In the genomic region with DNA sequence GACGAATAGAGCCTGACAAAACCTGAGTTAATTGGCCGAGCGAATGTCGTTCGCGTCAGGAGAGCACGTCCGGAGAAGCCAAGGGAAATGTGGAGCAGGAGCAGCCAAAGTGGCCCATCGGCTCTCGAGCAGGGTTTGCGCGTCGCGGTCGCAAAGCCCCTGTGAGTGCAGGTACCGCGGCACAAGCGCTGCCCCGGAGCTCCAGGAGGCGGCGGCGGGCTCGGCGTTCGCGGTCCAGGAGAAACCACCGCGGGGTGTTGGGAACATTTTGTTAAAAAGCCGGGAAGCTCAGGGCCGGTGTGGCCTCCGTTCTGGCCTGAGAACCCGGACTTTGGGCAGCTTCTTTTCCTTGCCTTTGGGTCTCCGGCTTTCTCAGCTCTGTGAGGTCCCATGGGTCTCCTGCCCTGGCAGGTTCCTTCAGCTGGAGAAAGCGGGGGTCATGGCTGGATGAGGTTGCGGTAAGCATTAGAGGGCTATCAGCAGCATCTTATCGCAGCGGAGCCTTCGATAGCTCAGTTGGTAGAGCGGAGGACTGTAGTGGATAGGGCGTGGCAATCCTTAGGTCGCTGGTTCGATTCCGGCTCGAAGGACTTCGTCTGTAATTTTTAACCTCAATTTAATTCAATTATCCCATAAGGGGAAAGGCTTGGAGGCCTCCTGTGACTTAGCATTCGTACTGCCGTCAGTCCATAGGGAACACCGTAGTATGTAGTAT, we compare ENCODE assay signal across 8 cellular contexts. TPM values are rescaled to one million over a fixed set of nuclear protein-coding genes. Genes with fewer than 3 reads are reported as not detected.
A peak's percentile ranks its signal among the peaks of the same experiment; 100 is the strongest.
DNase-seq lines count a peak whose midpoint lies in the region; ATAC-seq, FAIRE-seq and TF ChIP-seq lines count a peak whose summit lies in the region.

No MANE protein-coding gene starts in this region.

- H3K27ac ChIP-seq in pancreas (peak overlapping the region; percentile 58 to 81 (median 71)), tibial artery (peak overlapping the region; percentile 91 to 98)

- no peaks in the 10 kb centered on the region for H3K27me3 Mint-ChIP-seq in activated naive CD8-positive, alpha-beta T cell

- DNase-seq in NCI-H1092 (lab: John Stamatoyannopoulos, UW) (peak; percentile 83), Right ventricle myocardium inferior (ENCODE audit: missing footprints) (peak; percentile 90), pancreas (peak; percentile 84 to 96 (median 90)), tibial artery (peak; percentile 91 to 97)

- H3K27me3 ChIP-seq in pancreas: no peaks in the 10 kb centered on the region
- no peaks in the 10 kb centered on the region for H3K27me3 ChIP-seq in tibial artery

- peak overlapping the region; percentile 95 for H3K4me3 Mint-ChIP-seq in activated naive CD8-positive, alpha-beta T cell

- H3K36me3 ChIP-seq in pancreas (peaks cover 0 to 5% (median 0%) of the 10 kb centered on the region in 3 donors), tibial artery (peaks cover 8 to 23% (median 13%) of the 10 kb centered on the region in 3 donors)

- ATAC-seq in HG02588 (IDR thresholded peaks at IDR 0.05; ENCODE audit: unreplicated experiment) (peak; percentile 42), SK-N-SH treated with all-trans-retinoic acid at 6 μM for 48 hours (peak; percentile 87), Right ventricle myocardium inferior (peak; percentile 85), pancreas (peak; percentile 77 to 86 (median 80))

- no peaks in the 10 kb centered on the region for H3K36me3 Mint-ChIP-seq in activated naive CD8-positive, alpha-beta T cell

- peak overlapping the region; percentile 99 for H3K27ac Mint-ChIP-seq in activated naive CD8-positive, alpha-beta T cell

- WGBS in pancreas, 2 donors: 0% methylated on average over 48 of the region's 48 CpGs

- H3K4me3 ChIP-seq in pancreas: peak overlapping the region; percentile 86 to 90 (median 89)
- peak overlapping the region; percentile 75 to 98 for H3K4me3 ChIP-seq in tibial artery

- H3K4me1 Mint-ChIP-seq in activated naive CD8-positive, alpha-beta T cell (ENCODE audit: low read depth): peaks cover 16% of the 10 kb centered on the region

- TF ChIP-seq CTCF in pancreas (IDR thresholded peaks at IDR 0.05) (peak in 1 of 4 donors; percentile 25), tibial artery (IDR thresholded peaks at IDR 0.05) (peak; percentile 62 to 73)

- no peak for FAIRE-seq in pancreas (lab: Jason Lieb, UNC)

- no peaks in the 10 kb centered on the region for H3K9me3 Mint-ChIP-seq in activated naive CD8-positive, alpha-beta T cell (ENCODE audit: low read depth)

- H3K4me1 ChIP-seq in pancreas (peaks cover 0 to 6% (median 0%) of the 10 kb centered on the region in 3 donors), tibial artery (peaks cover 0 to 18% (median 12%) of the 10 kb centered on the region in 4 donors)

- H3K9me3 ChIP-seq in pancreas (no peaks in the 10 kb centered on the region), tibial artery (no peaks in the 10 kb centered on the region)

- peak; percentile 38 for TF ChIP-seq POLR2A in GM10847 (IDR thresholded peaks at IDR 0.05; ENCODE audit: extremely low read depth, insufficient read length)

- intact Hi-C loops in Right ventricle myocardium inferior (cut with DNase I): loop anchor here (2.0 kb wide), 2 partner anchors 18 to 20 kb away; partner anchors contain the start of genes OST4 and TMEM214
- intact Hi-C loops in pancreas (cut with DNase I): no loop called here
- intact Hi-C loops in tibial artery (cut with DNase I; ENCODE audit: low total_unique reads): loop anchor here (5.0 kb wide), 1 partner anchor 37 kb away; the partner anchor contains the start of gene KHK

TF ChIP-seq in SK-N-SH treated with all-trans-retinoic acid at 6 μM for 48 hours, 23 proteins besides CTCF, POLR2A, EP300 and RAD21 (continues in another document):
- TF ChIP-seq, protein P1, sequence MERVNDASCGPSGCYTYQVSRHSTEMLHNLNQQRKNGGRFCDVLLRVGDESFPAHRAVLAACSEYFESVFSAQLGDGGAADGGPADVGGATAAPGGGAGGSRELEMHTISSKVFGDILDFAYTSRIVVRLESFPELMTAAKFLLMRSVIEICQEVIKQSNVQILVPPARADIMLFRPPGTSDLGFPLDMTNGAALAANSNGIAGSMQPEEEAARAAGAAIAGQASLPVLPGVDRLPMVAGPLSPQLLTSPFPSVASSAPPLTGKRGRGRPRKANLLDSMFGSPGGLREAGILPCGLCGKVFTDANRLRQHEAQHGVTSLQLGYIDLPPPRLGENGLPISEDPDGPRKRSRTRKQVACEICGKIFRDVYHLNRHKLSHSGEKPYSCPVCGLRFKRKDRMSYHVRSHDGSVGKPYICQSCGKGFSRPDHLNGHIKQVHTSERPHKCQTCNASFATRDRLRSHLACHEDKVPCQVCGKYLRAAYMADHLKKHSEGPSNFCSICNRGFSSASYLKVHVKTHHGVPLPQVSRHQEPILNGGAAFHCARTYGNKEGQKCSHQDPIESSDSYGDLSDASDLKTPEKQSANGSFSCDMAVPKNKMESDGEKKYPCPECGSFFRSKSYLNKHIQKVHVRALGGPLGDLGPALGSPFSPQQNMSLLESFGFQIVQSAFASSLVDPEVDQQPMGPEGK (CRISPR knock-in tag; IDR thresholded peaks at IDR 0.05; ENCODE audit: borderline replicate concordance): no peak
- TF ChIP-seq TSHZ2 (CRISPR knock-in tag; IDR thresholded peaks at IDR 0.05): peak; percentile 51
- TF ChIP-seq RARB (CRISPR knock-in tag; IDR thresholded peaks at IDR 0.05): 0 out of 2 replicates have a peak, but pooled peaks have one; percentile 46
- no peak; the same call in 1 of the 2 replicates for TF ChIP-seq ESRRG (CRISPR knock-in tag; IDR thresholded peaks at IDR 0.05)
- TF ChIP-seq PPARA (CRISPR knock-in tag; IDR thresholded peaks at IDR 0.05; ENCODE audit: borderline replicate concordance): peak; percentile 63
- peak; percentile 97; the same call in 1 of the 2 replicates for TF ChIP-seq GLIS3 (CRISPR knock-in tag; IDR thresholded peaks at IDR 0.05)
- TF ChIP-seq, protein P2, sequence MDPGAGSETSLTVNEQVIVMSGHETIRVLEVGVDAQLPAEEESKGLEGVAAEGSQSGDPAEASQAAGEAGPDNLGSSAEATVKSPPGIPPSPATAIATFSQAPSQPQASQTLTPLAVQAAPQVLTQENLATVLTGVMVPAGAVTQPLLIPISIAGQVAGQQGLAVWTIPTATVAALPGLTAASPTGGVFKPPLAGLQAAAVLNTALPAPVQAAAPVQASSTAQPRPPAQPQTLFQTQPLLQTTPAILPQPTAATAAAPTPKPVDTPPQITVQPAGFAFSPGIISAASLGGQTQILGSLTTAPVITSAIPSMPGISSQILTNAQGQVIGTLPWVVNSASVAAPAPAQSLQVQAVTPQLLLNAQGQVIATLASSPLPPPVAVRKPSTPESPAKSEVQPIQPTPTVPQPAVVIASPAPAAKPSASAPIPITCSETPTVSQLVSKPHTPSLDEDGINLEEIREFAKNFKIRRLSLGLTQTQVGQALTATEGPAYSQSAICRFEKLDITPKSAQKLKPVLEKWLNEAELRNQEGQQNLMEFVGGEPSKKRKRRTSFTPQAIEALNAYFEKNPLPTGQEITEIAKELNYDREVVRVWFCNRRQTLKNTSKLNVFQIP (CRISPR knock-in tag; IDR thresholded peaks at IDR 0.05; ENCODE audit: borderline replicate concordance, low read depth): peak; percentile 59; the same call in 1 of the 2 replicates
- TF ChIP-seq ZC3H10 (CRISPR knock-in tag; IDR thresholded peaks at IDR 0.05): 0 out of 2 replicates have a peak, but pooled peaks have one; percentile 6
- no peak for TF ChIP-seq TOX (CRISPR knock-in tag; IDR thresholded peaks at IDR 0.05; ENCODE audit: borderline replicate concordance)
- TF ChIP-seq BACH2 (CRISPR knock-in tag; IDR thresholded peaks at IDR 0.05; ENCODE audit: borderline replicate concordance): no peak
- TF ChIP-seq SNAI2 (CRISPR knock-in tag; IDR thresholded peaks at IDR 0.05): no peak; the same call in 1 of the 2 replicates
- TF ChIP-seq ISL1 (CRISPR knock-in tag; IDR thresholded peaks at IDR 0.05): peak; percentile 18; the same call in 1 of the 2 replicates

RNA-seq across cellular contexts. Expression of gene AGBL5, which starts 1.0 kb away (rescaled TPM):
- total RNA-seq in Right ventricle myocardium inferior (9.9 TPM), pancreas (10 to 100 TPM in 5 of 6 donors, 1 to 10 TPM in 1; 8.2 to 15.5 (median 11.9) TPM)
- 10 to 100 TPM in 1 of 2 donors, 1 to 10 TPM in 1; 8.7 to 11.6 TPM for polyA plus RNA-seq in pancreas

RNA-seq across cellular contexts. Expression of gene TMEM214, which starts 17.7 kb away (rescaled TPM):
- total RNA-seq in Right ventricle myocardium inferior (32.7 TPM), pancreas (10 to 100 TPM; 57.3 to 77.1 (median 59.8) TPM)
- polyA plus RNA-seq in pancreas: 100 to 1,000 TPM in 1 of 2 donors, 10 to 100 TPM in 1; 72.1 to 109 TPM

RNA-seq across cellular contexts. Expression of gene OST4, which starts 21.0 kb away (rescaled TPM):
- 411 TPM for total RNA-seq in Right ventricle myocardium inferior
- total RNA-seq in pancreas: 100 to 1,000 TPM in 3 of 6 donors, 10 to 100 TPM in 3; 76.6 to 148 (median 108) TPM
- 100 to 1,000 TPM; 183 to 188 TPM for polyA plus RNA-seq in pancreas

RNA-seq across cellular contexts. Expression of gene EMILIN1, which starts 28.0 kb away (rescaled TPM):
- total RNA-seq in Right ventricle myocardium inferior (25.8 TPM), pancreas (10 to 100 TPM in 2 of 6 donors, 1 to 10 TPM in 4; 2.6 to 47.1 (median 7.3) TPM)
- 10 to 100 TPM in 1 of 2 donors, 1 to 10 TPM in 1; 3.7 to 15.5 TPM for polyA plus RNA-seq in pancreas

RNA-seq across cellular contexts. Expression of gene KHK, which starts 36.1 kb away (rescaled TPM):
- 4.5 TPM for total RNA-seq in Right ventricle myocardium inferior
- total RNA-seq in pancreas: 10 to 100 TPM in 1 of 6 donors, 1 to 10 TPM in 5; 5.1 to 11.7 (median 6.3) TPM
- 10 to 100 TPM; 10.6 to 16.2 TPM for polyA plus RNA-seq in pancreas

Comparison
In these comparisons a context has a peak if more than half of its experiments do, and no peak if none do; other contexts are left out.
1. Peak in every context shown above with its lines: DNase-seq, ATAC-seq, H3K4me3 ChIP-seq and H3K27ac ChIP-seq.
2. intact Hi-C loops: an anchor here in Right ventricle myocardium inferior (2.0 kb wide) and tibial artery (5.0 kb wide); none called in pancreas.